8 cellular contexts compared by ENCODE assay signal in genomic region chr1:41003640-41004220, GRCh38. TPM values are rescaled to one million over a fixed set of nuclear protein-coding genes. Genes with fewer than 3 reads are reported as not detected.
DNase-seq lines count a peak whose midpoint lies in the region; TF ChIP-seq lines count a peak whose summit lies in the region.

No MANE protein-coding gene starts in this region.

- H3K4me2 ChIP-seq in neuronal stem cell (ENCODE audit: insufficient read depth, low read length, poor library complexity, severe bottlenecking): no peak overlapping the region

- H2BK15ac ChIP-seq in neuronal stem cell (ENCODE audit: low read length): no peak overlapping the region

- no peak overlapping the region for H3K9ac ChIP-seq in neuronal stem cell (ENCODE audit: low read depth, low read length, poor library complexity)

- intact Hi-C loops in cardiac septum (cut with DNase I): no loop called here

- H3K4me3 ChIP-seq in LNCaP clone FGC (ENCODE audit: low read depth, low read length) (no peak overlapping the region), skeletal muscle cell (ENCODE audit: low read depth, low read length) (no peak overlapping the region), neuronal stem cell (ENCODE audit: low read length in 2 of 2) (no peak overlapping the region)

- H3K36me3 ChIP-seq in neuronal stem cell (replicated peaks in 1 of 2; ENCODE audit: control insufficient read depth in 2 of 2, insufficient read depth in 2 of 2, low read length in 2 of 2): peaks cover 67 to 99% of the 10 kb centered on the region in 2 donors

- no peak overlapping the region for H3K18ac ChIP-seq in neuronal stem cell (ENCODE audit: low read length)

- no peaks in the 10 kb centered on the region for H3K79me1 ChIP-seq in neuronal stem cell (ENCODE audit: low read depth, low read length)

- no peak overlapping the region for H3K27ac ChIP-seq in neuronal stem cell (replicated peaks; ENCODE audit: low read length)

- no peak overlapping the region for H3K4ac ChIP-seq in neuronal stem cell (ENCODE audit: low read length)

- no peak overlapping the region for H3K23ac ChIP-seq in neuronal stem cell (ENCODE audit: low read depth, low read length, poor library complexity)

- H2AK5ac ChIP-seq in neuronal stem cell (ENCODE audit: low read depth, low read length): no peak overlapping the region

- no peaks in the 10 kb centered on the region for H3K27me3 ChIP-seq in neuronal stem cell (ENCODE audit: control insufficient read depth in 3 of 3, insufficient read depth in 3 of 3, low read depth in 1 of 3, low read length in 3 of 3)

- DNase-seq in GM03348 (ENCODE audit: low spot score) (peak; percentile 95), H4 (ENCODE audit: low spot score) (peak; percentile 99), LNCaP clone FGC (ENCODE audit: low read depth) (peak; percentile 90), SW480 (ENCODE audit: low spot score) (peak; percentile 89), cardiac septum (ENCODE audit: low spot score) (peak; percentile 93), skeletal muscle cell (ENCODE audit: low read depth) (peak; percentile 99), neuronal stem cell (ENCODE audit: low spot score) (no peak)
- peak; percentile 67 for DNase-seq in activated naive CD8-positive, alpha-beta T cell treated with anti-CD3 and anti-CD28 coated beads, Interleukin-2, amount 50 U/mL, for 16 hours (ENCODE audit: low read depth, low spot score)

- H2BK5ac ChIP-seq in neuronal stem cell (ENCODE audit: low read length): no peak overlapping the region

- no peak overlapping the region for H4K8ac ChIP-seq in neuronal stem cell (ENCODE audit: low read depth, low read length)

- H3K9me3 ChIP-seq in neuronal stem cell (replicated peaks in 1 of 2; ENCODE audit: control insufficient read depth in 2 of 2, insufficient read depth in 1 of 2, low read depth in 1 of 2, low read length in 2 of 2): no peaks in the 10 kb centered on the region

- no peaks in the 10 kb centered on the region for H3K4me1 ChIP-seq in neuronal stem cell (ENCODE audit: control insufficient read depth in 2 of 2, insufficient read depth in 1 of 2, low read depth in 1 of 2, low read length in 2 of 2)

- H2AFZ ChIP-seq in neuronal stem cell (ENCODE audit: low read length): no peak overlapping the region

- TF ChIP-seq CTCF in LNCaP clone FGC (IDR thresholded peaks at IDR 0.05; ENCODE audit: control insufficient read depth, extremely low read depth, insufficient read depth): peak; percentile 67

- H2BK12ac ChIP-seq in neuronal stem cell (ENCODE audit: low read length): no peak overlapping the region

- H4K91ac ChIP-seq in neuronal stem cell (ENCODE audit: low read depth, low read length, poor library complexity): no peak overlapping the region

- no CpG with 5 or more reads among the region's 11 CpGs for WGBS in neuronal stem cell (ENCODE audit: extremely low coverage in 2 of 2, insufficient read length in 2 of 2, insufficient replicate concordance in 1 of 2), 2 donors

- no peak overlapping the region for H2BK120ac ChIP-seq in neuronal stem cell (ENCODE audit: low read depth, low read length)

- no peak overlapping the region for H3K14ac ChIP-seq in neuronal stem cell (ENCODE audit: low read length)

RNA-seq across cellular contexts. Expression of gene SLFNL1, which starts 17.8 kb away (rescaled TPM):
- not detected in 2 replicates for total RNA-seq in H4 (2014; rRNA removed; shearing (Covaris generic))
- total RNA-seq in cardiac septum: 0.30 TPM
- polyA plus RNA-seq in neuronal stem cell (2013, experiment 1 of 2): 0.07 TPM
- polyA plus RNA-seq in neuronal stem cell (2013, experiment 2 of 2): 0.01 TPM

RNA-seq across cellular contexts. Expression of gene CTPS1, which starts 24.2 kb away (rescaled TPM):
- total RNA-seq in H4 (2014; rRNA removed; shearing (Covaris generic)): 38.7 and 56.2 TPM in 2 replicates
- 8.5 TPM for total RNA-seq in cardiac septum
- polyA plus RNA-seq in neuronal stem cell (2013, experiment 1 of 2): 53.2 TPM
- polyA plus RNA-seq in neuronal stem cell (2013, experiment 2 of 2): 53.4 TPM
